Comparison of ENCODE assay signal across 22 cellular contexts in genomic region chr19:28823338-28823961, GRCh38.
"Had no signal": no experiment of that assay in that cellular context is flagged by ENCODE, and none has a peak within 500 bp of the region (broad histone marks: within the 10 kb centered on the region; RNA-seq: fewer than 3 reads in every experiment).

No MANE protein-coding gene starts in this region.

- H3K27me3 Mint-ChIP-seq: activated B cell treated with CpG ODN at 0.5 μM for 24 hours; activated CD4-positive, alpha-beta T cell treated with anti-CD3 and anti-CD28 coated beads, Interleukin-2, amount 10 ng/mL, durations not matched to agents 24 days and 14 days; activated naive CD8-positive, alpha-beta T cell; memory B cell had no signal

- DNase-seq: activated B cell treated with CpG ODN at 0.5 μM for 24 hours; activated CD4-positive, alpha-beta T cell treated with anti-CD3 and anti-CD28 coated beads, Interleukin-2, amount 10 ng/mL, durations not matched to agents 24 days and 14 days; activated CD8-positive, alpha-beta memory T cell treated with anti-CD3 and anti-CD28 coated beads, Interleukin-2, amount 50 U/mL, for 4 hours; activated CD8-positive, alpha-beta T cell treated with anti-CD3 and anti-CD28 coated beads, Interleukin-2, amount 10 ng/mL, durations not matched to agents 7 days and 5 days; activated gamma-delta T cell treated with Interleukin-2 at 50 U/mL for 16 hours; amygdala; effector CD4-positive, alpha-beta T cell; foreskin melanocyte; kidney; left ventricle myocardium inferior; naive thymus-derived CD8-positive, alpha-beta T cell; retina; stimulated activated CD4-positive, alpha-beta T cell treated with anti-CD3 and anti-CD28 coated beads, Interleukin-12 subunit alpha, Interleukin-12 subunit beta, amount 100 ng/mL, for 4 hours; stimulated activated CD4-positive, alpha-beta T cell treated with anti-CD3 and anti-CD28 coated beads, Interleukin-2, amount 100 ng/mL, for 24 hours; stomach; T-helper 2 cell had no signal

- H3K27me3 ChIP-seq: stomach had no signal

- H3K4me1 Mint-ChIP-seq: activated B cell treated with CpG ODN at 0.5 μM for 24 hours; activated CD4-positive, alpha-beta T cell treated with anti-CD3 and anti-CD28 coated beads, Interleukin-2, amount 10 ng/mL, durations not matched to agents 24 days and 14 days; central memory CD8-positive, alpha-beta T cell; memory B cell; naive thymus-derived CD8-positive, alpha-beta T cell had no signal

- H3K4me3 ChIP-seq: coronary artery, left ventricle myocardium inferior, stomach, thoracic aorta had no signal

- H3K9me3 Mint-ChIP-seq: activated CD4-positive, alpha-beta T cell treated with anti-CD3 and anti-CD28 coated beads, Interleukin-2, amount 10 ng/mL, durations not matched to agents 24 days and 14 days; central memory CD8-positive, alpha-beta T cell had no signal

- H3K27ac ChIP-seq: coronary artery, left ventricle myocardium inferior, stomach, thoracic aorta had no signal

- H3K9me3 ChIP-seq: left ventricle myocardium inferior, stomach, thoracic aorta had no signal

- H3K4me3 Mint-ChIP-seq: activated B cell treated with CpG ODN at 0.5 μM for 24 hours; activated CD4-positive, alpha-beta T cell treated with anti-CD3 and anti-CD28 coated beads, Interleukin-2, amount 10 ng/mL, durations not matched to agents 24 days and 14 days; activated CD8-positive, alpha-beta T cell treated with anti-CD3 and anti-CD28 coated beads, Interleukin-2, amount 10 ng/mL, durations not matched to agents 7 days and 5 days; activated naive CD8-positive, alpha-beta T cell; brain; central memory CD8-positive, alpha-beta T cell; memory B cell; naive thymus-derived CD8-positive, alpha-beta T cell had no signal

- H3K27ac Mint-ChIP-seq: activated B cell treated with CpG ODN at 0.5 μM for 24 hours; activated CD4-positive, alpha-beta T cell treated with anti-CD3 and anti-CD28 coated beads, Interleukin-2, amount 10 ng/mL, durations not matched to agents 24 days and 14 days; activated CD8-positive, alpha-beta T cell treated with anti-CD3 and anti-CD28 coated beads, Interleukin-2, amount 10 ng/mL, durations not matched to agents 7 days and 5 days; activated naive CD8-positive, alpha-beta T cell; brain; memory B cell; naive thymus-derived CD8-positive, alpha-beta T cell had no signal

- H3K36me3 Mint-ChIP-seq: activated naive CD8-positive, alpha-beta T cell; brain; memory B cell; naive thymus-derived CD8-positive, alpha-beta T cell had no signal

- ATAC-seq: activated CD8-positive, alpha-beta T cell treated with anti-CD3 and anti-CD28 coated beads, Interleukin-2, amount 10 ng/mL, durations not matched to agents 7 days and 5 days; naive thymus-derived CD8-positive, alpha-beta T cell had no signal

- H3K36me3 ChIP-seq: left ventricle myocardium inferior, stomach, thoracic aorta had no signal

- H3K4me1 ChIP-seq: left ventricle myocardium inferior, stomach had no signal
